1 cellular context compared by ENCODE assay signal in genomic region chr1:24954022-24954421, GRCh38.
TF ChIP-seq lines count a peak whose summit lies in the region.

No MANE protein-coding gene starts in this region.

TF ChIP-seq in GM23338, 12 proteins besides CTCF, POLR2A, EP300 and RAD21:
- TF ChIP-seq, protein P1, sequence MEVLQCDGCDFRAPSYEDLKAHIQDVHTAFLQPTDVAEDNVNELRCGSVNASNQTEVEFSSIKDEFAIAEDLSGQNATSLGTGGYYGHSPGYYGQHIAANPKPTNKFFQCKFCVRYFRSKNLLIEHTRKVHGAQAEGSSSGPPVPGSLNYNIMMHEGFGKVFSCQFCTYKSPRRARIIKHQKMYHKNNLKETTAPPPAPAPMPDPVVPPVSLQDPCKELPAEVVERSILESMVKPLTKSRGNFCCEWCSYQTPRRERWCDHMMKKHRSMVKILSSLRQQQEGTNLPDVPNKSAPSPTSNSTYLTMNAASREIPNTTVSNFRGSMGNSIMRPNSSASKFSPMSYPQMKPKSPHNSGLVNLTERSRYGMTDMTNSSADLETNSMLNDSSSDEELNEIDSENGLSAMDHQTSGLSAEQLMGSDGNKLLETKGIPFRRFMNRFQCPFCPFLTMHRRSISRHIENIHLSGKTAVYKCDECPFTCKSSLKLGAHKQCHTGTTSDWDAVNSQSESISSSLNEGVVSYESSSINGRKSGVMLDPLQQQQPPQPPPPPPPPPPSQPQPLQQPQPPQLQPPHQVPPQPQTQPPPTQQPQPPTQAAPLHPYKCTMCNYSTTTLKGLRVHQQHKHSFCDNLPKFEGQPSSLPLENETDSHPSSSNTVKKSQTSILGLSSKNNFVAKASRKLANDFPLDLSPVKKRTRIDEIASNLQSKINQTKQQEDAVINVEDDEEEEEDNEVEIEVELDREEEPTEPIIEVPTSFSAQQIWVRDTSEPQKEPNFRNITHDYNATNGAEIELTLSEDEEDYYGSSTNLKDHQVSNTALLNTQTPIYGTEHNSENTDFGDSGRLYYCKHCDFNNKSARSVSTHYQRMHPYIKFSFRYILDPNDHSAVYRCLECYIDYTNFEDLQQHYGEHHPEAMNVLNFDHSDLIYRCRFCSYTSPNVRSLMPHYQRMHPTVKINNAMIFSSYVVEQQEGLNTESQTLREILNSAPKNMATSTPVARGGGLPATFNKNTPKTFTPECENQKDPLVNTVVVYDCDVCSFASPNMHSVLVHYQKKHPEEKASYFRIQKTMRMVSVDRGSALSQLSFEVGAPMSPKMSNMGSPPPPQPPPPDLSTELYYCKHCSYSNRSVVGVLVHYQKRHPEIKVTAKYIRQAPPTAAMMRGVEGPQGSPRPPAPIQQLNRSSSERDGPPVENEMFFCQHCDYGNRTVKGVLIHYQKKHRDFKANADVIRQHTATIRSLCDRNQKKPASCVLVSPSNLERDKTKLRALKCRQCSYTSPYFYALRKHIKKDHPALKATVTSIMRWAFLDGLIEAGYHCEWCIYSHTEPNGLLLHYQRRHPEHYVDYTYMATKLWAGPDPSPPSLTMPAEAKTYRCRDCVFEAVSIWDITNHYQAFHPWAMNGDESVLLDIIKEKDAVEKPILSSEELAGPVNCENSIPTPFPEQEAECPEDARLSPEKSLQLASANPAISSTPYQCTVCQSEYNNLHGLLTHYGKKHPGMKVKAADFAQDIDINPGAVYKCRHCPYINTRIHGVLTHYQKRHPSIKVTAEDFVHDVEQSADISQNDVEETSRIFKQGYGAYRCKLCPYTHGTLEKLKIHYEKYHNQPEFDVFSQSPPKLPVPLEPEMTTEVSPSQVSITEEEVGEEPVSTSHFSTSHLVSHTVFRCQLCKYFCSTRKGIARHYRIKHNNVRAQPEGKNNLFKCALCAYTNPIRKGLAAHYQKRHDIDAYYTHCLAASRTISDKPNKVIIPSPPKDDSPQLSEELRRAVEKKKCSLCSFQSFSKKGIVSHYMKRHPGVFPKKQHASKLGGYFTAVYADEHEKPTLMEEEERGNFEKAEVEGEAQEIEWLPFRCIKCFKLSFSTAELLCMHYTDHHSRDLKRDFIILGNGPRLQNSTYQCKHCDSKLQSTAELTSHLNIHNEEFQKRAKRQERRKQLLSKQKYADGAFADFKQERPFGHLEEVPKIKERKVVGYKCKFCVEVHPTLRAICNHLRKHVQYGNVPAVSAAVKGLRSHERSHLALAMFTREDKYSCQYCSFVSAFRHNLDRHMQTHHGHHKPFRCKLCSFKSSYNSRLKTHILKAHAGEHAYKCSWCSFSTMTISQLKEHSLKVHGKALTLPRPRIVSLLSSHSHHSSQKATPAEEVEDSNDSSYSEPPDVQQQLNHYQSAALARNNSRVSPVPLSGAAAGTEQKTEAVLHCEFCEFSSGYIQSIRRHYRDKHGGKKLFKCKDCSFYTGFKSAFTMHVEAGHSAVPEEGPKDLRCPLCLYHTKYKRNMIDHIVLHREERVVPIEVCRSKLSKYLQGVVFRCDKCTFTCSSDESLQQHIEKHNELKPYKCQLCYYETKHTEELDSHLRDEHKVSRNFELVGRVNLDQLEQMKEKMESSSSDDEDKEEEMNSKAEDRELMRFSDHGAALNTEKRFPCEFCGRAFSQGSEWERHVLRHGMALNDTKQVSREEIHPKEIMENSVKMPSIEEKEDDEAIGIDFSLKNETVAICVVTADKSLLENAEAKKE (CRISPR knock-in tag; IDR thresholded peaks at IDR 0.05): no peak
- TF ChIP-seq JUNB (IDR thresholded peaks at IDR 0.05; ENCODE audit: unreplicated experiment) (no peak), STAT1 (IDR thresholded peaks at IDR 0.05; ENCODE audit: unreplicated experiment) (no peak), ETS1 (IDR thresholded peaks at IDR 0.05) (no peak), NANOG (IDR thresholded peaks at IDR 0.05; ENCODE audit: borderline replicate concordance) (no peak), CREB1 (CRISPR knock-in tag; IDR thresholded peaks at IDR 0.05; ENCODE audit: low read depth) (no peak), ZNF331 (CRISPR knock-in tag; IDR thresholded peaks at IDR 0.05; ENCODE audit: low read depth) (no peak), POLR2AphosphoS5 (IDR thresholded peaks at IDR 0.05; ENCODE audit: low read depth) (no peak), EZH2 (IDR thresholded peaks at IDR 0.05; ENCODE audit: low read depth, unreplicated experiment) (no peak), ZNF114 (CRISPR knock-in tag; IDR thresholded peaks at IDR 0.05) (no peak), EZH2phosphoT487 (IDR thresholded peaks at IDR 0.05; ENCODE audit: unreplicated experiment) (no peak)
- TF ChIP-seq, protein P2, sequence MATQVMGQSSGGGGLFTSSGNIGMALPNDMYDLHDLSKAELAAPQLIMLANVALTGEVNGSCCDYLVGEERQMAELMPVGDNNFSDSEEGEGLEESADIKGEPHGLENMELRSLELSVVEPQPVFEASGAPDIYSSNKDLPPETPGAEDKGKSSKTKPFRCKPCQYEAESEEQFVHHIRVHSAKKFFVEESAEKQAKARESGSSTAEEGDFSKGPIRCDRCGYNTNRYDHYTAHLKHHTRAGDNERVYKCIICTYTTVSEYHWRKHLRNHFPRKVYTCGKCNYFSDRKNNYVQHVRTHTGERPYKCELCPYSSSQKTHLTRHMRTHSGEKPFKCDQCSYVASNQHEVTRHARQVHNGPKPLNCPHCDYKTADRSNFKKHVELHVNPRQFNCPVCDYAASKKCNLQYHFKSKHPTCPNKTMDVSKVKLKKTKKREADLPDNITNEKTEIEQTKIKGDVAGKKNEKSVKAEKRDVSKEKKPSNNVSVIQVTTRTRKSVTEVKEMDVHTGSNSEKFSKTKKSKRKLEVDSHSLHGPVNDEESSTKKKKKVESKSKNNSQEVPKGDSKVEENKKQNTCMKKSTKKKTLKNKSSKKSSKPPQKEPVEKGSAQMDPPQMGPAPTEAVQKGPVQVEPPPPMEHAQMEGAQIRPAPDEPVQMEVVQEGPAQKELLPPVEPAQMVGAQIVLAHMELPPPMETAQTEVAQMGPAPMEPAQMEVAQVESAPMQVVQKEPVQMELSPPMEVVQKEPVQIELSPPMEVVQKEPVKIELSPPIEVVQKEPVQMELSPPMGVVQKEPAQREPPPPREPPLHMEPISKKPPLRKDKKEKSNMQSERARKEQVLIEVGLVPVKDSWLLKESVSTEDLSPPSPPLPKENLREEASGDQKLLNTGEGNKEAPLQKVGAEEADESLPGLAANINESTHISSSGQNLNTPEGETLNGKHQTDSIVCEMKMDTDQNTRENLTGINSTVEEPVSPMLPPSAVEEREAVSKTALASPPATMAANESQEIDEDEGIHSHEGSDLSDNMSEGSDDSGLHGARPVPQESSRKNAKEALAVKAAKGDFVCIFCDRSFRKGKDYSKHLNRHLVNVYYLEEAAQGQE (IDR thresholded peaks at IDR 0.05; ENCODE audit: unreplicated experiment): no peak
